In genomic region chr10:43128958-43129706, GRCh38 we compare ENCODE assay signal across 9 cellular contexts. TPM values are rescaled to one million over a fixed set of nuclear protein-coding genes. Genes with fewer than 3 reads are reported as not detected.
DNase-seq lines count a peak whose midpoint lies in the region; ATAC-seq and TF ChIP-seq lines count a peak whose summit lies in the region.
"Had no signal": no experiment of that assay in that cellular context is flagged by ENCODE, and none has a peak within 500 bp of the region (broad histone marks: within the 10 kb centered on the region; RNA-seq: fewer than 3 reads in every experiment).

No MANE protein-coding gene starts in this region.

- peak overlapping the region; percentile 84 for H3K27ac Mint-ChIP-seq in activated CD4-positive, alpha-beta memory T cell treated with anti-CD3 and anti-CD28 coated beads, Interleukin-2, amount 10 ng/mL, durations not matched to agents 7 days and 5 days

- ATAC-seq in GM21367 (IDR thresholded peaks at IDR 0.05; ENCODE audit: unreplicated experiment) (peak; percentile 75), HG03558 (IDR thresholded peaks at IDR 0.05; ENCODE audit: extremely low read depth, unreplicated experiment) (peak; percentile 79)

- H3K4me3 Mint-ChIP-seq in activated CD4-positive, alpha-beta memory T cell treated with anti-CD3 and anti-CD28 coated beads, Interleukin-2, amount 10 ng/mL, durations not matched to agents 7 days and 5 days = no peak overlapping the region

- POLR2A ChIA-PET in activated CD4-positive, alpha-beta memory T cell treated with anti-CD3 and anti-CD28 coated beads, Interleukin-2, amount 10 ng/mL, durations not matched to agents 7 days and 5 days (lab: Charles Lee) = interaction anchor here (0.7 to 14.0 kb wide), 7 partner anchors 9 to 279 kb away, joined by 3 to 415 read pairs (median 4); partner anchors contain the start of gene CSGALNACT2

- no peaks in the 10 kb centered on the region for H3K9me3 ChIP-seq in ascending aorta
- H3K9me3 ChIP-seq: ovary had no signal

- no peak overlapping the region for H3K4me3 ChIP-seq in ascending aorta
- H3K4me3 ChIP-seq: ovary had no signal

- no peaks in the 10 kb centered on the region for H3K4me1 ChIP-seq in ascending aorta

- H3K9me3 Mint-ChIP-seq in activated CD4-positive, alpha-beta memory T cell treated with anti-CD3 and anti-CD28 coated beads, Interleukin-2, amount 10 ng/mL, durations not matched to agents 7 days and 5 days = no peaks in the 10 kb centered on the region

- H3K36me3 ChIP-seq in ascending aorta = no peaks in the 10 kb centered on the region
- H3K36me3 ChIP-seq: ovary had no signal

- intact Hi-C loops in ascending aorta (cut with DNase I) = no loop called here

- H3K27me3 Mint-ChIP-seq in activated CD4-positive, alpha-beta memory T cell treated with anti-CD3 and anti-CD28 coated beads, Interleukin-2, amount 10 ng/mL, durations not matched to agents 7 days and 5 days = no peaks in the 10 kb centered on the region

- CTCF ChIA-PET in activated CD4-positive, alpha-beta memory T cell treated with anti-CD3 and anti-CD28 coated beads, Interleukin-2, amount 10 ng/mL, durations not matched to agents 7 days and 5 days (lab: Charles Lee) = interaction anchor here (1.6 to 1.9 kb wide), 2 partner anchors 8 to 9 kb away, joined by 11 to 15 read pairs; partner anchors contain the start of gene CSGALNACT2

- H3K36me3 Mint-ChIP-seq in activated CD4-positive, alpha-beta memory T cell treated with anti-CD3 and anti-CD28 coated beads, Interleukin-2, amount 10 ng/mL, durations not matched to agents 7 days and 5 days (ENCODE audit: low read depth) = no peaks in the 10 kb centered on the region

- H3K27ac ChIP-seq in ascending aorta = no peak overlapping the region
- H3K27ac ChIP-seq: ovary had no signal

- DNase-seq in ELR (ENCODE audit: low read depth) (peak; percentile 91), islet precursor cell (peak; percentile 85), pons (ENCODE audit: low spot score) (no peak), ascending aorta (ENCODE audit: low spot score in 2 of 2) (no peak), NCI-H446 treated with DMSO at 0.1 percent for 48 hours (lab: John Stamatoyannopoulos, UW) (no peak)
- DNase-seq in activated CD4-positive, alpha-beta memory T cell treated with anti-CD3 and anti-CD28 coated beads, Interleukin-2, amount 10 ng/mL, durations not matched to agents 7 days and 5 days = peak; percentile 60

- no peaks in the 10 kb centered on the region for H3K27me3 ChIP-seq in ascending aorta
- H3K27me3 ChIP-seq: ovary had no signal

- TF ChIP-seq CTCF in ascending aorta (IDR thresholded peaks at IDR 0.05) = no peak

- peaks cover 86% of the 10 kb centered on the region for H3K4me1 Mint-ChIP-seq in activated CD4-positive, alpha-beta memory T cell treated with anti-CD3 and anti-CD28 coated beads, Interleukin-2, amount 10 ng/mL, durations not matched to agents 7 days and 5 days

RNA-seq across cellular contexts. Expression of gene CSGALNACT2, which starts 9.1 kb away (rescaled TPM):
- 10 to 100 TPM; 64.8 to 66.2 TPM for total RNA-seq in activated CD4-positive, alpha-beta memory T cell treated with anti-CD3 and anti-CD28 coated beads, Interleukin-2, amount 10 ng/mL, durations not matched to agents 7 days and 5 days
- total RNA-seq in ascending aorta = 19.7 TPM

RNA-seq across cellular contexts. Expression of gene RET, which starts 52.3 kb away (rescaled TPM):
- total RNA-seq in activated CD4-positive, alpha-beta memory T cell treated with anti-CD3 and anti-CD28 coated beads, Interleukin-2, amount 10 ng/mL, durations not matched to agents 7 days and 5 days = under 1 TPM; 0.28 to 0.50 TPM
- not detected for total RNA-seq in ascending aorta

Comparison
In these comparisons a context has a peak if more than half of its experiments do, and no peak if none do; other contexts are left out.
1. DNase-seq: peak in ELR (single experiment), activated CD4-positive, alpha-beta memory T cell treated with anti-CD3 and anti-CD28 coated beads, Interleukin-2, amount 10 ng/mL, durations not matched to agents 7 days and 5 days (single experiment) and islet precursor cell (single experiment); none in pons (single experiment), ascending aorta (0 of 2) and NCI-H446 treated with DMSO at 0.1 percent for 48 hours (single experiment).